8 cellular contexts compared by ENCODE assay signal in the genomic region with DNA sequence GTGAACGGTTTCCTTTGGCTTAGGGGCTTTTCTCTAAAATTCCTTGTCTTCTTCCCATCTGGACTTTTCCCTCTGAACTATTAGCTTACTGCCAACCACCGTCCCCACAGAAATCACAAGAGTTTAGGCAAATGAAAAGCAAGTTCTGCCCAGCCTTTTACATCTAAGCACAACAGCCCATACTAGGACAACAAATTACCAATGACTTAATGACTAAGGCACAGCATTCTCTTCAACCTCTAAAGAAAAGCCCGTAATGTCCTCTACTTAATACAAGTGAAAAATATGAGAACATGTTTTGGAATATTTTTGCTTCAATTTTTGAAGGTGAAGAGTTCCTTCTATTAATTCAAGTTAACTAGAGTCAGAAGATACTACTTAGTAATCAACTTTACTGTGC. TPM values are rescaled to one million over a fixed set of nuclear protein-coding genes. Genes with fewer than 3 reads are reported as not detected.
A peak's percentile ranks its signal among the peaks of the same experiment; 100 is the strongest.
DNase-seq lines count a peak whose midpoint lies in the region; ATAC-seq and TF ChIP-seq lines count a peak whose summit lies in the region.

No MANE protein-coding gene starts in this region.

- H3K27ac ChIP-seq in coronary artery: peak overlapping the region; percentile 99 to 100

- H3K79me2 ChIP-seq in Loucy (ENCODE audit: insufficient read depth, low read length): peaks cover 55% of the 10 kb centered on the region

- peaks cover 40% of the 10 kb centered on the region for H4K20me1 ChIP-seq in Loucy (ENCODE audit: insufficient read depth, low read length, poor library complexity, severe bottlenecking)

- peak overlapping the region; percentile 87 for H3K4me2 ChIP-seq in Loucy (ENCODE audit: low read depth, low read length, poor library complexity, severe bottlenecking)

- H2AFZ ChIP-seq in Loucy (ENCODE audit: low read length): no peak overlapping the region

- DNase-seq in BE2C (no peak), coronary artery (ENCODE audit: low spot score) (no peak), natural killer cell (no peak), SHP77 treated with DMSO at 0.1 percent for 48 hours (lab: John Stamatoyannopoulos, UW) (no peak), NCI-H2196 treated with DMSO at 0.1 percent for 48 hours (lab: John Stamatoyannopoulos, UW; ENCODE audit: unreplicated experiment) (no peak), HuH-7.5 (ENCODE audit: low spot score) (no peak), H4 (ENCODE audit: low spot score) (no peak)

- peak overlapping the region; percentile 94 to 96 for H3K27ac Mint-ChIP-seq in natural killer cell

- H3F3A ChIP-seq in Loucy (ENCODE audit: low read depth): no peaks in the 10 kb centered on the region

- H3K4me1 ChIP-seq in BE2C (no peaks in the 10 kb centered on the region; the same call in 1 of the 2 replicates), Loucy (ENCODE audit: insufficient read depth, low read length, poor library complexity, severe bottlenecking) (peaks cover 42% of the 10 kb centered on the region)

- no peak for ATAC-seq in natural killer cell

- H3K9me3 ChIP-seq in BE2C (no peaks in the 10 kb centered on the region), Loucy (ENCODE audit: insufficient read depth, low read depth, low read length) (no peaks in the 10 kb centered on the region)

- H3K9me2 ChIP-seq in Loucy (replicated peaks; ENCODE audit: low read depth, low read length): no peaks in the 10 kb centered on the region

- H3K36me3 ChIP-seq in BE2C (no peaks in the 10 kb centered on the region), Loucy (ENCODE audit: insufficient read depth, low read length) (no peaks in the 10 kb centered on the region)

- no peaks in the 10 kb centered on the region for H3K27me3 Mint-ChIP-seq in natural killer cell (ENCODE audit: low read depth in 2 of 2)

- no peaks in the 10 kb centered on the region for H3K9me3 Mint-ChIP-seq in natural killer cell

- TF ChIP-seq CTCF in BE2C (IDR thresholded peaks at IDR 0.05; ENCODE audit: low read depth, low read length): no peak
- no peak for TF ChIP-seq CTCF in Loucy (conservative IDR thresholded peaks at IDR 0.05; ENCODE audit: low read length)
- no peak for TF ChIP-seq CTCF in coronary artery (IDR thresholded peaks at IDR 0.05)
- no peak for TF ChIP-seq CTCF in natural killer cell (IDR thresholded peaks at IDR 0.05)

- H3K9ac ChIP-seq in Loucy (ENCODE audit: low read depth, low read length, poor library complexity, severe bottlenecking): peak overlapping the region; percentile 88

- H3K27me3 ChIP-seq in BE2C (no peaks in the 10 kb centered on the region), Loucy (ENCODE audit: insufficient read depth, low read length, poor library complexity, severe bottlenecking) (no peaks in the 10 kb centered on the region)

- intact Hi-C loops in natural killer cell (cut with micrococcal nuclease): no loop called here

- H3K4me3 Mint-ChIP-seq in natural killer cell: peak overlapping the region; percentile 92

- peak overlapping the region; percentile 74 for H3K4me3 ChIP-seq in BE2C (ENCODE audit: low read depth, low read length)
- peak overlapping the region; percentile 81 for H3K4me3 ChIP-seq in Loucy (ENCODE audit: low read length, poor library complexity, severe bottlenecking)
- peak overlapping the region; percentile 97 for H3K4me3 ChIP-seq in coronary artery

- no peaks in the 10 kb centered on the region for H3K36me3 Mint-ChIP-seq in natural killer cell

- peaks cover 26 to 44% of the 10 kb centered on the region in 2 donors for H3K4me1 Mint-ChIP-seq in natural killer cell

RNA-seq across cellular contexts. Expression of gene ZBTB5, which starts 1.2 kb away (rescaled TPM):
- 15.8 TPM for polyA plus RNA-seq in BE2C (2012; ENCODE audit: insufficient read depth, insufficient read length, low read depth)
- 10 to 100 TPM; 12.6 to 14.2 (median 13.3) TPM for total RNA-seq in natural killer cell
- 13.6 and 14.6 TPM in 2 replicates for total RNA-seq in H4 (2014; rRNA removed; shearing (Covaris generic))

RNA-seq across cellular contexts. Expression of gene POLR1E, which starts 21.7 kb away (rescaled TPM):
- polyA plus RNA-seq in BE2C (2012; ENCODE audit: insufficient read depth, insufficient read length, low read depth): 5.7 TPM
- total RNA-seq in natural killer cell: 10 to 100 TPM; 17.4 to 23.8 (median 17.8) TPM
- total RNA-seq in H4 (2014; rRNA removed; shearing (Covaris generic)): 57.2 and 59.7 TPM in 2 replicates

RNA-seq across cellular contexts. Expression of gene GRHPR, which starts 41.5 kb away (rescaled TPM):
- polyA plus RNA-seq in BE2C (2012; ENCODE audit: insufficient read depth, insufficient read length, low read depth): 81.4 TPM
- total RNA-seq in natural killer cell: 10 to 100 TPM; 38.1 to 55.6 (median 41.1) TPM
- total RNA-seq in H4 (2014; rRNA removed; shearing (Covaris generic)): 172 and 191 TPM in 2 replicates
